ENCODE assay signal across 20 cellular contexts in genomic region chr18:75073654-75074053, GRCh38.
"Had no signal": no experiment of that assay in that cellular context is flagged by ENCODE, and none has a peak within 500 bp of the region (broad histone marks: within the 10 kb centered on the region; RNA-seq: fewer than 3 reads in every experiment).

No MANE protein-coding gene starts in this region.

- H3K36me3 ChIP-seq: brain microvascular endothelial cell, esophagus muscularis mucosa, gastroesophageal sphincter, heart left ventricle, spleen, thyroid gland had no signal

- DNase-seq: activated CD4-positive, alpha-beta T cell treated with anti-CD3 and anti-CD28 coated beads, Interleukin-2, amount 50 U/mL, for 1 hour; activated CD4-positive, CD25-positive, alpha-beta regulatory T cell treated with anti-CD3 and anti-CD28 coated beads, Interleukin-2, amount 50 U/mL, for 72 hours; activated naive CD4-positive, alpha-beta T cell treated with anti-CD3 and anti-CD28 coated beads for 36 hours; aorta; brain microvascular endothelial cell; heart left ventricle; kidney glomerular epithelial cell; mucosa of descending colon; naive B cell; spleen; stimulated activated CD4-positive, alpha-beta T cell treated with anti-CD3 and anti-CD28 coated beads, Interleukin-4, amount 100 ng/mL, for 4 hours; stimulated activated naive CD4-positive, alpha-beta T cell; SW 1271; T-helper 2 cell; thyroid gland had no signal

- H3K4me3 ChIP-seq: coronary artery, esophagus muscularis mucosa, gastroesophageal sphincter, heart left ventricle, mucosa of descending colon, spleen, thyroid gland had no signal

- H3K27ac ChIP-seq: brain microvascular endothelial cell, coronary artery, esophagus muscularis mucosa, gastroesophageal sphincter, heart left ventricle, spleen, thyroid gland, VCaP had no signal

- H3K9me3 ChIP-seq: thyroid gland had no signal

- ATAC-seq: gastroesophageal sphincter, heart left ventricle, mucosa of descending colon had no signal

- H3K4me3 Mint-ChIP-seq: activated naive CD4-positive, alpha-beta T cell treated with anti-CD3 and anti-CD28 coated beads for 36 hours; memory B cell had no signal

- H3K4me1 ChIP-seq: gastroesophageal sphincter had no signal

- H3K27me3 Mint-ChIP-seq: memory B cell, naive B cell had no signal

- H3K27ac Mint-ChIP-seq: activated naive CD4-positive, alpha-beta T cell treated with anti-CD3 and anti-CD28 coated beads for 36 hours; memory B cell had no signal

- H3K27me3 ChIP-seq: brain microvascular endothelial cell, esophagus muscularis mucosa, gastroesophageal sphincter, heart left ventricle, spleen, thyroid gland had no signal
